ENCODE assay signal across 7 cellular contexts in the genomic region with DNA sequence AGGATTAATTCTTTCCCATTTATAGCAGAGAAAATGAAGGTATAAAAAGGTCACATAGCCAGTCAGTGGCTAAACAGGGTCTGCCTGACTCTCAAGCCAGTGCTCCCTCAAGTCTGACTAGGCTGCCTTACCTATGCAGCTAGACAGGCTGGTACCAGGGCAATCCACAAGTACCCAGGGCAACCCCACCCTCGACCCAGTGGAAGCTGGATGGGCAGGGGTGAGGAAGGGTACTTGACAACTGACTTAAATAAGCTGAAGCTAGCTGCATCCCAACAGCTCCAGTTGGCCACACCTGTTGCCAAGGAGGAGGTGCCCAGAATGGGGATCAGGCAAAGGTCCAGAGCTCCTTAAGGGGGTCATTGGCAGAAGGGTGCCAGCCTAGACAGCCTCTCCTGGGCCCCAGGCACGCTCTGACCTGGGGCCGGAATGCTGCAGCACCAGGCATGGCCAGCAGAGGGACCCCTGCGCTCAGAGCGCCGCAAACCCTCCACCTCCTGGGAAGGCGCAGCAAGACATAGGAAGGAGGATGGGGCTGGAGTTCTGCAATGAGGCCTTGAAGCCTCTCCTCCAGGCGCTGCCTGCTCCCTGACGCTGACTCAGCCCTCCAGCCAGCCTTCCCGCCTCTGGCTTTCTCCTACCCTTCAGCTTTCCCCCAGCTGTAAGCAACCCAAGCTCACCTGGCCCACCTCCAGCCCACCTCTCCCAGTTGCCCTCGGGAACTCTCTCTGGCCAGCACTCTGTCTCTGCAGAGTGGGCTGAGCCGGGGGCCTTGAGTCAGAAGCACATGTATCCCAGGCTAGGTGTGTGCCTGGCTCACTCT. TPM values are rescaled to one million over a fixed set of nuclear protein-coding genes. Genes with fewer than 3 reads are reported as not detected.
DNase-seq lines count a peak whose midpoint lies in the region; ATAC-seq and TF ChIP-seq lines count a peak whose summit lies in the region.

No MANE protein-coding gene starts in this region.

- no peaks in the 10 kb centered on the region; the same call in 1 of the 2 replicates for H3K27me3 ChIP-seq in MG63
- H3K27me3 ChIP-seq in left ventricle myocardium inferior (ENCODE audit: low read depth) = no peaks in the 10 kb centered on the region

- H3K4me1 Mint-ChIP-seq in T-cell = peaks cover 2 to 9% (median 3%) of the 10 kb centered on the region in 3 donors

- H3K27me3 Mint-ChIP-seq in T-cell = peaks cover 0 to 4% of the 10 kb centered on the region in 2 donors

- peak; percentile 98 for TF ChIP-seq CTCF in GM12865 (IDR thresholded peaks at IDR 0.05; ENCODE audit: insufficient read depth, low read depth, low read length, missing control alignments)
- peak; percentile 98 for TF ChIP-seq CTCF in left ventricle myocardium inferior (IDR thresholded peaks at IDR 0.05; ENCODE audit: borderline replicate concordance)

- no peaks in the 10 kb centered on the region for H3K9me3 ChIP-seq in MG63
- H3K9me3 ChIP-seq in left ventricle myocardium inferior (replicated peaks) = no peaks in the 10 kb centered on the region

- H3K4me3 ChIP-seq in GM12865 (ENCODE audit: low read depth, low read length) (no peak overlapping the region), MG63 (no peak overlapping the region), left ventricle myocardium inferior (no peak overlapping the region)

- H3K27ac ChIP-seq in left ventricle myocardium inferior (replicated peaks) = peak overlapping the region; percentile 23

- no peak overlapping the region for H3K27ac Mint-ChIP-seq in T-cell

- no peaks in the 10 kb centered on the region for H3K36me3 ChIP-seq in MG63
- peaks cover 19% of the 10 kb centered on the region for H3K36me3 ChIP-seq in left ventricle myocardium inferior

- intact Hi-C loops in left ventricle myocardium inferior (cut with micrococcal nuclease) = no loop called here

- no peak overlapping the region for H3K4me3 Mint-ChIP-seq in T-cell

- H3K4me1 ChIP-seq in left ventricle myocardium inferior = peaks cover 27% of the 10 kb centered on the region

- H3K9me3 Mint-ChIP-seq in T-cell = no peaks in the 10 kb centered on the region

- POLR2A ChIA-PET in T-cell (lab: Charles Lee) = no interaction called here

- CTCF ChIA-PET in T-cell (lab: Charles Lee) = interaction anchor here (0.5 to 1.9 kb wide), 8 partner anchors 9 to 163 kb away, joined by 3 to 8 read pairs (median 3); no protein-coding TSS in a partner anchor

- no peaks in the 10 kb centered on the region for H3K36me3 Mint-ChIP-seq in T-cell

- ATAC-seq in T-cell (replicated peaks in 1 of 4) (peak; percentile 79 to 89 (median 84)), GM19455 (IDR thresholded peaks at IDR 0.05; ENCODE audit: unreplicated experiment) (no peak)

- peak; percentile 57 for DNase-seq in GM12865 (ENCODE audit: low read depth)
- peak; percentile 85 for DNase-seq in MG63
- DNase-seq in T-cell = peak in 29 of 34 experiments; percentile 16 to 70 (median 46)
- peak in 50 of 56 donors; percentile 10 to 78 (median 35) for DNase-seq in amygdala (lab: John Stamatoyannopoulos, UW)
- DNase-seq in left ventricle myocardium inferior = peak; percentile 62
- DNase-seq in renal cortical epithelial cell (ENCODE audit: low read depth) = peak; percentile 80

RNA-seq across cellular contexts. Expression of gene MPP2, which starts 28.9 kb away (rescaled TPM):
- 1.0 and 3.7 TPM in 2 replicates for total RNA-seq in MG63 (2014; rRNA removed; shearing (Covaris generic); ENCODE audit: low replicate concordance)
- total RNA-seq in T-cell = 1 to 10 TPM; 1.6 to 5.6 (median 3.2) TPM
- total RNA-seq in left ventricle myocardium inferior = 12.1 TPM
- total RNA-seq in renal cortical epithelial cell = 1.7 and 3.6 TPM in 2 replicates

RNA-seq across cellular contexts. Expression of gene CD300LG, which starts 31.5 kb away (rescaled TPM):
- total RNA-seq in MG63 (2014; rRNA removed; shearing (Covaris generic); ENCODE audit: low replicate concordance) = not detected in 2 replicates
- total RNA-seq in T-cell (not detected), left ventricle myocardium inferior (12.6 TPM), renal cortical epithelial cell (not detected in 2 replicates)

RNA-seq across cellular contexts. Expression of gene MPP3, which starts 45.5 kb away (rescaled TPM):
- total RNA-seq in MG63 (2014; rRNA removed; shearing (Covaris generic); ENCODE audit: low replicate concordance) = 3.9 and 4.4 TPM in 2 replicates
- total RNA-seq in T-cell = under 1 TPM in 4 of 5 donors, not detected in 1; 0.32 to 0.60 (median 0.44) TPM
- 35.2 TPM for total RNA-seq in left ventricle myocardium inferior
- 6.8 and 8.5 TPM in 2 replicates for total RNA-seq in renal cortical epithelial cell

Comparison
In these comparisons a context has a peak if more than half of its experiments do, and no peak if none do; other contexts are left out.
1. DNase-seq: peak in every context shown above with its lines; median percentile 85 in MG63; 80 in renal cortical epithelial cell; 62 in left ventricle myocardium inferior; 57 in GM12865; 46 in T-cell; 35 in amygdala.
2. RNA of gene CD300LG, which starts 31.5 kb away (total RNA-seq): 12.6 TPM in left ventricle myocardium inferior (single experiment); not detected in MG63, not detected in T-cell and not detected in renal cortical epithelial cell; every median in the first group is over 10 times any median in the second.